ENCODE assay signal across 20 cellular contexts in the genomic region with DNA sequence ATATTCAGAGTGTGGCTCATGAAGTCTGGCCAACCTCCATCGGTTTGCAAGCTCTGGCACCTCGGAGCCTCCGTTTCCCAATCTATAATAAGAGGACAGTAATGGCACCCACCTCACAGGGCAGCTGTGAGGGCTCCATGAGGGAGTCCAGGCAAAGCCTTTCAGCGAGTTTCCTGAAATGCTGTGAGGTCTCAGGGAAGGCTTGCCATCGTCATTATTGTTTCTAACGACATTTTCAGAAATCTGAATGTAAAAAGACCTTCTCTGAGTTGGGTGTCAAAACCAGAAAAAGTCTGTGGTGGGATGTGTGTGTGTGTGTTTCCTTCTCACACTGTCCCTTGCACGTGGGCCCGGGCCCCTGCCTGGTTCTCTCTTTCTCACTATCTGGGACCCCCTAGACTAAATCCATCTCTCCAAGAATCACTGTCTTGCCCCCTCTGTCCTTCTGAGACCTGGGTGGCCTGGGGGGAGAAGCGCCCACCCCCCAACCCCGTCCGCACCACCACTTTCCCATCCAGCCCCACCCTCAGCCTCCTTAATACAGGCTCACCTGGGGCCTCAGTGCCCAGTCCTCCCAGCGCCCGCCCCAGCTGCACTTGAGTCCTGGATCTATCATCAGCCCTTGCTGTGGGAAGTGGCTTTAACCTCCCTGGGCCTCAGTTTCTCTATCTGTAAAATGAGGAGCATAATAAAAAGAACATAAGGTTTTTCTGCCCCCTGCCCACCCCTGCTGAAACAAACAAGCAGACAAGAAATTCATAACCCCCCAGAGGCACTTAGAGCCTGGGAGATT.
"Had no signal": no experiment of that assay in that cellular context is flagged by ENCODE, and none has a peak within 500 bp of the region (broad histone marks: within the 10 kb centered on the region; RNA-seq: fewer than 3 reads in every experiment).

No MANE protein-coding gene starts in this region.

- H3K4me3 Mint-ChIP-seq: activated CD4-positive, alpha-beta T cell treated with anti-CD3 and anti-CD28 coated beads, Interleukin-2, amount 10 ng/mL, durations not matched to agents 7 days and 5 days; activated T-cell treated with anti-CD3 and anti-CD28 coated beads, Interleukin-2, amount 50 U/mL, for 72 hours; memory B cell had no signal

- DNase-seq: activated CD4-positive, alpha-beta T cell treated with anti-CD3 and anti-CD28 coated beads, Interleukin-2, amount 10 ng/mL, durations not matched to agents 7 days and 5 days; activated CD4-positive, CD25-positive, alpha-beta regulatory T cell; activated effector memory CD4-positive, alpha-beta T cell treated with anti-CD3 and anti-CD28 coated beads, Interleukin-2, amount 50 U/mL, for 16 hours; activated naive CD4-positive, alpha-beta T cell treated with anti-CD3 and anti-CD28 coated beads, Interleukin-2, amount 50 U/mL, for 16 hours; activated T-cell treated with anti-CD3 and anti-CD28 coated beads, Interleukin-2, amount 50 U/mL, for 72 hours; amniotic stem cell; foreskin melanocyte; heart left ventricle; kidney glomerular epithelial cell; left ventricle myocardium inferior; mucosa of descending colon; naive B cell; stimulated activated CD4-positive, alpha-beta T cell treated with anti-CD3 and anti-CD28 coated beads, Interleukin-12 subunit alpha, Interleukin-12 subunit beta, amount 100 ng/mL, for 4 hours; stimulated activated CD4-positive, alpha-beta T cell treated with anti-CD3 and anti-CD28 coated beads, Interleukin-1b, Interleukin-23, amount 100 ng/mL, for 48 hours; stimulated activated CD8-positive, alpha-beta memory T cell treated with anti-CD3 and anti-CD28 coated beads, Interleukin-4, amount 100 ng/mL, for 48 hours; stimulated activated naive CD4-positive, alpha-beta T cell treated with Interleukin-2 at 50 U/mL for 16 hours; T-helper 1 cell; T1000; thyroid gland had no signal

- H3K27ac Mint-ChIP-seq: activated CD4-positive, alpha-beta T cell treated with anti-CD3 and anti-CD28 coated beads, Interleukin-2, amount 10 ng/mL, durations not matched to agents 7 days and 5 days; activated T-cell treated with anti-CD3 and anti-CD28 coated beads, Interleukin-2, amount 50 U/mL, for 72 hours; memory B cell had no signal

- H3K36me3 Mint-ChIP-seq: naive B cell had no signal

- ATAC-seq: activated T-cell treated with anti-CD3 and anti-CD28 coated beads, Interleukin-2, amount 50 U/mL, for 72 hours; heart left ventricle; mucosa of descending colon had no signal
